Comparison of ENCODE assay signal across 31 cellular contexts in the genomic region with DNA sequence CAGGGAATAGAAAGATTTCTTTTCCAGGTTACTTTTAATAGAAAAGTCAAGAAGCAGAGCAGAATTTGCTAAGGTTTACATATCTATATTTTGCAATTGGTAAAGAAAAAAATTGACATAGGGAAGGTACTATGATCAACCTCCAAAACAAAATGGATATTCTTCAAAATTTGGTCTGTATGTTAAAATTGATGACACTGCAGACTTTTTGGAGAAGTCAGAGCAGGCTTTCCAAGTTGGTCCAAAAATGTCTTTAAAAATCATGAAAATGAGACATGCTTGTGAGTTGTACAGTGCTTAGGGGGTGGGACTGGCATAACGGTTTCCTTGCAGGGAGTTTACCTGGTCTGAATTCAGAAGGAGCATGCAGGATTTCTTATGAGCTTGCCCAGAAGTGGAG.
"Had no signal": no experiment of that assay in that cellular context is flagged by ENCODE, and none has a peak within 500 bp of the region (broad histone marks: within the 10 kb centered on the region; RNA-seq: fewer than 3 reads in every experiment).

No MANE protein-coding gene starts in this region.

- H3K9me3 ChIP-seq: MG63 had no signal

- DNase-seq: Kasumi-1, MG63, MM.1S, MV-4-11, NCI-H1048, NCI-H1092, NCI-H1092 treated with DMSO at 0.1 percent for 48 hours, NCI-H1105, NCI-H1105 treated with DMSO at 0.1 percent for 48 hours, NCI-H1417 treated with DMSO at 0.1 percent for 48 hours, NCI-H1436, NCI-H1436 treated with DMSO at 0.1 percent for 48 hours, NCI-H1694, NCI-H1694 treated with DMSO at 0.1 percent for 48 hours, NCI-H187, NCI-H187 treated with DMSO at 0.1 percent for 48 hours, NCI-H2029, NCI-H2029 treated with DMSO at 0.1 percent for 48 hours, NCI-H2081 treated with DMSO at 0.1 percent for 48 hours, NCI-H2107, NCI-H2171, NCI-H2171 treated with DMSO at 0.1 percent for 48 hours, NCI-H2227 treated with DMSO at 0.1 percent for 48 hours, NCI-H226, NCI-H345, NCI-H446, NCI-H446 treated with DMSO at 0.1 percent for 48 hours, NCI-H510A, NCI-H510A treated with DMSO at 0.1 percent for 48 hours, NCI-H524, NCI-H524 treated with DMSO at 0.1 percent for 48 hours had no signal

- H3K36me3 ChIP-seq: MG63 had no signal

- H3K4me3 ChIP-seq: MG63 had no signal

- H3K27me3 ChIP-seq: MG63 had no signal
